Comparison of ENCODE assay signal across 25 cellular contexts in genomic region chr5:61649231-61649630, GRCh38.
"Had no signal": no experiment of that assay in that cellular context is flagged by ENCODE, and none has a peak within 500 bp of the region (broad histone marks: within the 10 kb centered on the region; RNA-seq: fewer than 3 reads in every experiment).

No MANE protein-coding gene starts in this region.

- H3K36me3 Mint-ChIP-seq: immature natural killer cell; naive thymus-derived CD8-positive, alpha-beta T cell; stimulated activated naive B cell treated with anti-CD40 and anti-IgM and Interleukin-4, amounts not matched to agents 10 μg/mL and 1 μg/mL and 100 μg/mL, for 72 hours had no signal

- H3K36me3 ChIP-seq: left lung, lower lobe of right lung, ovary, thyroid gland, transverse colon, upper lobe of left lung, vagina had no signal

- H3K4me1 ChIP-seq: left lung, lower lobe of right lung, testis, transverse colon, upper lobe of left lung, vagina had no signal

- H3K9me3 ChIP-seq: left lung, lower lobe of right lung, ovary, testis, thyroid gland, transverse colon, upper lobe of left lung, vagina had no signal

- ATAC-seq: left colon; left lung; lower lobe of right lung; naive thymus-derived CD8-positive, alpha-beta T cell had no signal

- H3K4me3 ChIP-seq: left lung, lower lobe of right lung, ovary, skin epidermis, testis, thyroid gland, transverse colon, upper lobe of left lung, vagina had no signal

- H3K4me1 Mint-ChIP-seq: immature natural killer cell; naive thymus-derived CD8-positive, alpha-beta T cell had no signal

- H3K4me3 Mint-ChIP-seq: immature natural killer cell; naive thymus-derived CD8-positive, alpha-beta T cell; nephron progenitor cell; stimulated activated naive B cell treated with anti-CD40 and anti-IgM and Interleukin-4, amounts not matched to agents 10 μg/mL and 1 μg/mL and 100 μg/mL, for 72 hours; stimulated activated naive CD8-positive, alpha-beta T cell treated with anti-CD3 and anti-CD28 coated beads, Interleukin-15, Interleukin-2, amounts not matched to agents 100 ng/mL and 50 ng/mL, for 24 hours had no signal

- H3K27me3 ChIP-seq: left lung, ovary, testis, thyroid gland, transverse colon, upper lobe of left lung, vagina had no signal

- H3K9me3 Mint-ChIP-seq: immature natural killer cell; naive thymus-derived CD8-positive, alpha-beta T cell; nephron progenitor cell; stimulated activated naive B cell treated with anti-CD40 and anti-IgM and Interleukin-4, amounts not matched to agents 10 μg/mL and 1 μg/mL and 100 μg/mL, for 72 hours; stimulated activated naive CD8-positive, alpha-beta T cell treated with anti-CD3 and anti-CD28 coated beads, Interleukin-15, Interleukin-2, amounts not matched to agents 100 ng/mL and 50 ng/mL, for 24 hours had no signal

- H3K27ac ChIP-seq: left lung, lower lobe of right lung, ovary, skin epidermis, testis, thyroid gland, transverse colon, upper lobe of left lung, vagina had no signal

- H3K27me3 Mint-ChIP-seq: stimulated activated naive CD8-positive, alpha-beta T cell treated with anti-CD3 and anti-CD28 coated beads, Interleukin-15, Interleukin-2, amounts not matched to agents 100 ng/mL and 50 ng/mL, for 24 hours had no signal

- DNase-seq: hypothalamus; immature natural killer cell; kidney; left colon; left lung; lower lobe of right lung; mammary epithelial cell; mesenchymal stem cell; naive thymus-derived CD8-positive, alpha-beta T cell; nephron progenitor cell; ovary; retina; stimulated activated CD4-positive, alpha-beta T cell treated with anti-CD3 and anti-CD28 coated beads, Interleukin-12 subunit alpha, Interleukin-12 subunit beta, amount 100 ng/mL, for 4 hours; stimulated activated CD4-positive, alpha-beta T cell treated with anti-CD3 and anti-CD28 coated beads, Interleukin-15, amount 100 ng/mL, for 24 hours; stimulated activated CD4-positive, alpha-beta T cell treated with anti-CD3 and anti-CD28 coated beads, Interleukin-2, amount 100 ng/mL, for 24 hours; stimulated activated CD4-positive, alpha-beta T cell treated with anti-CD3 and anti-CD28 coated beads, Interleukin-4, amount 100 ng/mL, for 1 hour; stimulated activated naive B cell treated with anti-CD40 and anti-IgM and Interleukin-4, amounts not matched to agents 10 μg/mL and 1 μg/mL and 100 μg/mL, for 72 hours; testis; thyroid gland; transverse colon; upper lobe of left lung had no signal

- H3K27ac Mint-ChIP-seq: immature natural killer cell; naive thymus-derived CD8-positive, alpha-beta T cell; nephron progenitor cell; progenitor cell of endocrine pancreas; stimulated activated naive B cell treated with anti-CD40 and anti-IgM and Interleukin-4, amounts not matched to agents 10 μg/mL and 1 μg/mL and 100 μg/mL, for 72 hours; stimulated activated naive CD8-positive, alpha-beta T cell treated with anti-CD3 and anti-CD28 coated beads, Interleukin-15, Interleukin-2, amounts not matched to agents 100 ng/mL and 50 ng/mL, for 24 hours had no signal
